In the genomic region with DNA sequence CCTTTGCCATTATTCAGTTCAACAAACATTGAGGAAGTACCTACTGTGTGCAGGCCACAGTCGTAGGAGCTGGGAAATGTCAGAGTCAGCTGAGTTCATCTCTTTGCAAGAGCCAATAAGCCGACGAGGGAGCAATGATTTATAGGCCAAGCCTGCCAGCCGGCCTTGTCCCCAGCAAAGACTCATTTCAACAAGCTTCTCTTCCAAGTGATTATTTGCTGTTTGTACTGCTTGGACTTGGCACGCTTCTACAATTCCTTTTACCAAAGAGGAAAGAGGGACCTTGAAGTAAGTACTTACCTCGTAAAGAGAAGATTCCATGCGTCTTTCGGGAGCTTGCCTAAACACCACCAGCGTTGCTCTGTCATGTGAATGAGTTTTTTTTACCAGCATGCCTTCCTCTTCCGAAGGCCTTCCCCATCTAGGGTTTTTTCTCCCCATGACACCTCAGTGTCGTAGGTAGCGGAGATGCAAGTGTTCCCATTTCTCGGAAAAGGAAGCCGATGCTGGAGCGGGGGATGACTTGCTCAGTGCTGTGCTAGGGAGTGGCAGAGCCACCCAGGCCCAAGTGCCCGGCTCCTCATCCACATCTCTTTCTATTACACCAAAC, we compare ENCODE assay signal across 12 cellular contexts.
DNase-seq lines count a peak whose midpoint lies in the region; ATAC-seq, FAIRE-seq and TF ChIP-seq lines count a peak whose summit lies in the region.
"Had no signal": no experiment of that assay in that cellular context is flagged by ENCODE, and none has a peak within 500 bp of the region (broad histone marks: within the 10 kb centered on the region; RNA-seq: fewer than 3 reads in every experiment).

No MANE protein-coding gene starts in this region.

- no peak for TF ChIP-seq POLR2A in K562 (conservative IDR thresholded peaks at IDR 0.05)

- no peaks in the 10 kb centered on the region for H3K9me1 ChIP-seq in K562 (ENCODE audit: control insufficient read depth, insufficient read depth, low read length)

- no peak overlapping the region for H3K4me3 Mint-ChIP-seq in type B pancreatic cell
- H3K4me3 Mint-ChIP-seq: activated CD8-positive, alpha-beta memory T cell treated with anti-CD3 and anti-CD28 coated beads, Interleukin-2, amount 10 ng/mL, durations not matched to agents 7 days and 5 days had no signal

- CTCF ChIA-PET in K562 (lab: Yijun Ruan, JAX; ENCODE audit: low intra/inter-chr PET ratio) = no interaction called here

- FAIRE-seq in HTR-8/SVneo (lab: Jason Lieb, UNC) (peak; percentile 16), K562 (lab: Jason Lieb, UNC) (no peak)

- no peak overlapping the region for H3K4me3 ChIP-seq in K562

- no peaks in the 10 kb centered on the region for H3K79me2 ChIP-seq in K562 (ENCODE audit: control insufficient read depth, insufficient read depth, low read length)

- no peak overlapping the region for H3K4me2 ChIP-seq in K562 (ENCODE audit: insufficient read depth, low read length)

- H3K4me1 Mint-ChIP-seq in type B pancreatic cell (ENCODE audit: unreplicated experiment) = peaks cover 51% of the 10 kb centered on the region

- peaks cover 9% of the 10 kb centered on the region for H3K36me3 Mint-ChIP-seq in type B pancreatic cell
- H3K36me3 Mint-ChIP-seq: activated CD8-positive, alpha-beta memory T cell treated with anti-CD3 and anti-CD28 coated beads, Interleukin-2, amount 10 ng/mL, durations not matched to agents 7 days and 5 days had no signal

- no peak for ATAC-seq in K562
- ATAC-seq in GM18511 (IDR thresholded peaks at IDR 0.05; ENCODE audit: unreplicated experiment) = no peak
- ATAC-seq: activated CD8-positive, alpha-beta memory T cell treated with anti-CD3 and anti-CD28 coated beads, Interleukin-2, amount 10 ng/mL, durations not matched to agents 7 days and 5 days had no signal

- 0 out of 2 replicates have a peak, but pooled peaks cover 4% of the 10 kb centered on the region for H4K20me1 ChIP-seq in K562 (replicated peaks; ENCODE audit: control insufficient read depth, insufficient read depth, low read length)

- no peak for TF ChIP-seq EP300 in K562 (IDR thresholded peaks at IDR 0.05; ENCODE audit: low read length)

- no TSS peak for BruUV-seq in K562 (replicated peaks; lab: Mats Ljungman, UMichigan)

- no peaks in the 10 kb centered on the region for H3K4me1 ChIP-seq in K562 (replicated peaks in 1 of 2; ENCODE audit: control insufficient read depth in 2 of 2, insufficient read depth in 2 of 2, low read length in 2 of 2)

- DNase-seq in HTR-8/SVneo (ENCODE audit: insufficient read length, low spot score) (no peak), K562 (ENCODE audit: extremely low read depth in 1 of 4, low spot score in 3 of 4) (no peak), medulla oblongata (ENCODE audit: extremely low spot score) (peak; percentile 50), type B pancreatic cell (ENCODE audit: extremely low spot score, unreplicated experiment) (no peak), GM19238 (ENCODE audit: insufficient read length, low spot score) (no peak)
- DNase-seq in activated CD4-positive, CD25-positive, alpha-beta regulatory T cell treated with anti-CD3 and anti-CD28 coated beads, Interleukin-2, amount 50 U/mL, for 72 hours = no peak
- no peak for DNase-seq in activated CD8-positive, alpha-beta memory T cell treated with anti-CD3 and anti-CD28 coated beads, Interleukin-2, amount 50 U/mL, for 4 hours
- DNase-seq: activated CD8-positive, alpha-beta memory T cell treated with anti-CD3 and anti-CD28 coated beads, Interleukin-2, amount 10 ng/mL, durations not matched to agents 7 days and 5 days; central memory CD4-positive, alpha-beta T cell; glutamatergic neuron; stimulated activated CD4-positive, alpha-beta T cell treated with anti-CD3 and anti-CD28 coated beads, Interleukin-4, amount 100 ng/mL, for 4 hours had no signal

- H3K27ac ChIP-seq in K562 (ENCODE audit: extremely low read depth, low read depth, low read length) = no peak overlapping the region

- no peak for TF ChIP-seq RAD21 in K562 (CRISPR knock-in tag; conservative IDR thresholded peaks at IDR 0.05 in 1 of 2, IDR thresholded peaks at IDR 0.05 in 1 of 2)

- 3% methylated on average over 16 of the region's 16 CpGs for WGBS in K562 (ENCODE audit: insufficient coverage, low coverage, missing lambda C conversion rate)

- no peaks in the 10 kb centered on the region for H3K9me3 ChIP-seq in K562 (replicated peaks; ENCODE audit: control insufficient read depth, insufficient read depth, low read depth, low read length)

- no peaks in the 10 kb centered on the region for H3K27me3 Mint-ChIP-seq in type B pancreatic cell

- no peak for TF ChIP-seq CTCF in K562 (IDR thresholded peaks at IDR 0.05 in 2 of 3, conservative IDR thresholded peaks at IDR 0.05 in 1 of 3; ENCODE audit: insufficient read depth in 2 of 3, low read depth in 1 of 3, low read length in 3 of 3)
- TF ChIP-seq CTCF in type B pancreatic cell (conservative IDR thresholded peaks at IDR 0.05) = no peak

- POLR2A ChIA-PET in K562 (lab: Yijun Ruan, JAX) = no interaction called here

- no peaks in the 10 kb centered on the region for H3K36me3 ChIP-seq in K562 (ENCODE audit: control insufficient read depth, insufficient read depth, low read length)

- no peak overlapping the region for H2AFZ ChIP-seq in K562 (ENCODE audit: low read depth, low read length)

- no peak overlapping the region for H3K9ac ChIP-seq in K562 (ENCODE audit: insufficient read depth in 1 of 2, low read depth in 2 of 2, low read length in 2 of 2)

- in situ Hi-C loops in K562 (cut with MboI) = no loop called here

- no peaks in the 10 kb centered on the region for H3K9me3 Mint-ChIP-seq in type B pancreatic cell

- intact Hi-C loops in K562 (cut with micrococcal nuclease) = no loop called here

- peak overlapping the region; percentile 48 for H3K27ac Mint-ChIP-seq in type B pancreatic cell
- H3K27ac Mint-ChIP-seq: activated CD8-positive, alpha-beta memory T cell treated with anti-CD3 and anti-CD28 coated beads, Interleukin-2, amount 10 ng/mL, durations not matched to agents 7 days and 5 days had no signal

- H3K27me3 ChIP-seq in K562 (ENCODE audit: control insufficient read depth in 2 of 2, insufficient read depth in 2 of 2, low read length in 2 of 2) = peaks cover 33 to 80% of the 10 kb centered on the region in 2 experiments

TF ChIP-seq in K562, 482 proteins besides CTCF, POLR2A, EP300 and RAD21:
- TF ChIP-seq MEIS2 (IDR thresholded peaks at IDR 0.05; ENCODE audit: partially characterized antibody) (peak; percentile 58), BRD9 (IDR thresholded peaks at IDR 0.05; ENCODE audit: low read depth, partially characterized antibody) (no peak)
- TF ChIP-seq, protein P1, sequence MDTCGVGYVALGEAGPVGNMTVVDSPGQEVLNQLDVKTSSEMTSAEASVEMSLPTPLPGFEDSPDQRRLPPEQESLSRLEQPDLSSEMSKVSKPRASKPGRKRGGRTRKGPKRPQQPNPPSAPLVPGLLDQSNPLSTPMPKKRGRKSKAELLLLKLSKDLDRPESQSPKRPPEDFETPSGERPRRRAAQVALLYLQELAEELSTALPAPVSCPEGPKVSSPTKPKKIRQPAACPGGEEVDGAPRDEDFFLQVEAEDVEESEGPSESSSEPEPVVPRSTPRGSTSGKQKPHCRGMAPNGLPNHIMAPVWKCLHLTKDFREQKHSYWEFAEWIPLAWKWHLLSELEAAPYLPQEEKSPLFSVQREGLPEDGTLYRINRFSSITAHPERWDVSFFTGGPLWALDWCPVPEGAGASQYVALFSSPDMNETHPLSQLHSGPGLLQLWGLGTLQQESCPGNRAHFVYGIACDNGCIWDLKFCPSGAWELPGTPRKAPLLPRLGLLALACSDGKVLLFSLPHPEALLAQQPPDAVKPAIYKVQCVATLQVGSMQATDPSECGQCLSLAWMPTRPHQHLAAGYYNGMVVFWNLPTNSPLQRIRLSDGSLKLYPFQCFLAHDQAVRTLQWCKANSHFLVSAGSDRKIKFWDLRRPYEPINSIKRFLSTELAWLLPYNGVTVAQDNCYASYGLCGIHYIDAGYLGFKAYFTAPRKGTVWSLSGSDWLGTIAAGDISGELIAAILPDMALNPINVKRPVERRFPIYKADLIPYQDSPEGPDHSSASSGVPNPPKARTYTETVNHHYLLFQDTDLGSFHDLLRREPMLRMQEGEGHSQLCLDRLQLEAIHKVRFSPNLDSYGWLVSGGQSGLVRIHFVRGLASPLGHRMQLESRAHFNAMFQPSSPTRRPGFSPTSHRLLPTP (IDR thresholded peaks at IDR 0.05; ENCODE audit: borderline replicate concordance, extremely low read depth, insufficient read length) = no peak
- TF ChIP-seq, protein P2, sequence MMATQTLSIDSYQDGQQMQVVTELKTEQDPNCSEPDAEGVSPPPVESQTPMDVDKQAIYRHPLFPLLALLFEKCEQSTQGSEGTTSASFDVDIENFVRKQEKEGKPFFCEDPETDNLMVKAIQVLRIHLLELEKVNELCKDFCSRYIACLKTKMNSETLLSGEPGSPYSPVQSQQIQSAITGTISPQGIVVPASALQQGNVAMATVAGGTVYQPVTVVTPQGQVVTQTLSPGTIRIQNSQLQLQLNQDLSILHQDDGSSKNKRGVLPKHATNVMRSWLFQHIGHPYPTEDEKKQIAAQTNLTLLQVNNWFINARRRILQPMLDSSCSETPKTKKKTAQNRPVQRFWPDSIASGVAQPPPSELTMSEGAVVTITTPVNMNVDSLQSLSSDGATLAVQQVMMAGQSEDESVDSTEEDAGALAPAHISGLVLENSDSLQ (IDR thresholded peaks at IDR 0.05) = peak; percentile 56
- TF ChIP-seq, protein P3, sequence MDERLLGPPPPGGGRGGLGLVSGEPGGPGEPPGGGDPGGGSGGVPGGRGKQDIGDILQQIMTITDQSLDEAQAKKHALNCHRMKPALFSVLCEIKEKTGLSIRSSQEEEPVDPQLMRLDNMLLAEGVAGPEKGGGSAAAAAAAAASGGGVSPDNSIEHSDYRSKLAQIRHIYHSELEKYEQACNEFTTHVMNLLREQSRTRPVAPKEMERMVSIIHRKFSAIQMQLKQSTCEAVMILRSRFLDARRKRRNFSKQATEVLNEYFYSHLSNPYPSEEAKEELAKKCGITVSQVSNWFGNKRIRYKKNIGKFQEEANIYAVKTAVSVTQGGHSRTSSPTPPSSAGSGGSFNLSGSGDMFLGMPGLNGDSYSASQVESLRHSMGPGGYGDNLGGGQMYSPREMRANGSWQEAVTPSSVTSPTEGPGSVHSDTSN (CRISPR knock-in tag; IDR thresholded peaks at IDR 0.05; ENCODE audit: low read depth) = no peak
- TF ChIP-seq, protein P3 (tag; conservative IDR thresholded peaks at IDR 0.05; ENCODE audit: low read depth) = peak; percentile 52
